11 cellular contexts compared by ENCODE assay signal in genomic region chr2:127103243-127104165, GRCh38. TPM values are rescaled to one million over a fixed set of nuclear protein-coding genes. Genes with fewer than 3 reads are reported as not detected.
A peak's percentile ranks its signal among the peaks of the same experiment; 100 is the strongest.
DNase-seq lines count a peak whose midpoint lies in the region; ATAC-seq and TF ChIP-seq lines count a peak whose summit lies in the region.
"Had no signal": no experiment of that assay in that cellular context is flagged by ENCODE, and none has a peak within 500 bp of the region (broad histone marks: within the 10 kb centered on the region; RNA-seq: fewer than 3 reads in every experiment).

No MANE protein-coding gene starts in this region.

- H3K27me3 Mint-ChIP-seq in type B pancreatic cell, result peaks cover 4% of the 10 kb centered on the region

- intact Hi-C loops in Right ventricle myocardium inferior (cut with DNase I), result loop anchor here (10.0 kb wide), 1 partner anchor 191 kb away; the partner anchor contains the start of gene ERCC3
- intact Hi-C loops in left ventricle myocardium inferior (cut with micrococcal nuclease), result no loop called here

- no peaks in the 10 kb centered on the region for H3K9me3 Mint-ChIP-seq in type B pancreatic cell

- H3K4me1 Mint-ChIP-seq in type B pancreatic cell (ENCODE audit: unreplicated experiment), result peaks cover 33% of the 10 kb centered on the region

- TF ChIP-seq CTCF in left ventricle myocardium inferior (IDR thresholded peaks at IDR 0.05; ENCODE audit: borderline replicate concordance) (no peak), osteoblast (IDR thresholded peaks at IDR 0.05; ENCODE audit: extremely low read depth, low read depth, low read length) (no peak), type B pancreatic cell (conservative IDR thresholded peaks at IDR 0.05) (no peak)

- DNase-seq in Right ventricle myocardium inferior (ENCODE audit: missing footprints), result peak; percentile 59
- no peak for DNase-seq in left ventricle myocardium inferior
- DNase-seq in globus pallidus (ENCODE audit: low spot score), result peak; percentile 86
- peak; percentile 51 for DNase-seq in osteoblast (ENCODE audit: insufficient read length, low spot score, missing footprints)
- no peak for DNase-seq in type B pancreatic cell (ENCODE audit: extremely low spot score, unreplicated experiment)
- no peak for DNase-seq in activated naive CD4-positive, alpha-beta T cell (lab: John Stamatoyannopoulos, UW)
- DNase-seq: DMS153, SIG-M5 had no signal

- H3K4me3 ChIP-seq in left ventricle myocardium inferior (no peak overlapping the region), osteoblast (ENCODE audit: insufficient read depth, low read length) (no peak overlapping the region)
- H3K4me3 ChIP-seq: ascending aorta had no signal

- no peak overlapping the region for H3K27ac ChIP-seq in left ventricle myocardium inferior (replicated peaks)
- H3K27ac ChIP-seq in osteoblast (ENCODE audit: low read depth, low read length), result no peak overlapping the region
- H3K27ac ChIP-seq: ascending aorta had no signal

- H3K9me3 ChIP-seq in left ventricle myocardium inferior (replicated peaks) (no peaks in the 10 kb centered on the region), osteoblast (ENCODE audit: low read depth, low read length) (no peaks in the 10 kb centered on the region)
- H3K9me3 ChIP-seq: ascending aorta had no signal

- ATAC-seq in Right ventricle myocardium inferior (no peak), HG02678 (IDR thresholded peaks at IDR 0.05; ENCODE audit: unreplicated experiment) (no peak), GM19023 (IDR thresholded peaks at IDR 0.05; ENCODE audit: unreplicated experiment) (no peak)

- H3K27me3 ChIP-seq in left ventricle myocardium inferior (ENCODE audit: low read depth), result no peaks in the 10 kb centered on the region
- no peaks in the 10 kb centered on the region for H3K27me3 ChIP-seq in osteoblast (ENCODE audit: insufficient read depth, low read length)
- H3K27me3 ChIP-seq: ascending aorta had no signal

- no peak overlapping the region for H2AFZ ChIP-seq in osteoblast (ENCODE audit: low read length)

- peak overlapping the region; percentile 39 for H3K4me3 Mint-ChIP-seq in type B pancreatic cell

- H3K36me3 ChIP-seq in left ventricle myocardium inferior, result no peaks in the 10 kb centered on the region
- H3K36me3 ChIP-seq in osteoblast (ENCODE audit: insufficient read depth, low read length), result no peaks in the 10 kb centered on the region
- H3K36me3 ChIP-seq: ascending aorta had no signal

- H3K4me1 ChIP-seq in left ventricle myocardium inferior (peaks cover 39% of the 10 kb centered on the region), osteoblast (ENCODE audit: insufficient read depth, low read length) (peaks cover 24% of the 10 kb centered on the region)
- H3K4me1 ChIP-seq: ascending aorta had no signal

- H3K36me3 Mint-ChIP-seq in type B pancreatic cell, result peaks cover 3% of the 10 kb centered on the region

- peaks cover 77% of the 10 kb centered on the region for H3K79me2 ChIP-seq in osteoblast (ENCODE audit: insufficient read depth, low read length)

- no peak overlapping the region for H3K4me2 ChIP-seq in osteoblast (ENCODE audit: insufficient read depth, low read length)

- peaks cover 49% of the 10 kb centered on the region for H4K20me1 ChIP-seq in osteoblast (ENCODE audit: insufficient read depth, low read length)

- H3K27ac Mint-ChIP-seq in type B pancreatic cell, result no peak overlapping the region

RNA-seq across cellular contexts. Expression of gene BIN1, which starts 3.5 kb away (rescaled TPM):
- 17.9 TPM for total RNA-seq in Right ventricle myocardium inferior
- total RNA-seq in left ventricle myocardium inferior, result 15.8 TPM
- 83.7 and 85.4 TPM in 2 replicates for total RNA-seq in osteoblast
- 26.3 and 63.4 TPM in 2 replicates for total RNA-seq in type B pancreatic cell (ENCODE audit: low replicate concordance)

Comparison
In these comparisons a context has a peak if more than half of its experiments do, and no peak if none do; other contexts are left out.
1. DNase-seq: peak in Right ventricle myocardium inferior (single experiment), globus pallidus (single experiment) and osteoblast (single experiment); none in left ventricle myocardium inferior (single experiment), type B pancreatic cell (single experiment) and activated naive CD4-positive, alpha-beta T cell (0 of 4).